Comparison of ENCODE assay signal across 1 cellular context in the genomic region with DNA sequence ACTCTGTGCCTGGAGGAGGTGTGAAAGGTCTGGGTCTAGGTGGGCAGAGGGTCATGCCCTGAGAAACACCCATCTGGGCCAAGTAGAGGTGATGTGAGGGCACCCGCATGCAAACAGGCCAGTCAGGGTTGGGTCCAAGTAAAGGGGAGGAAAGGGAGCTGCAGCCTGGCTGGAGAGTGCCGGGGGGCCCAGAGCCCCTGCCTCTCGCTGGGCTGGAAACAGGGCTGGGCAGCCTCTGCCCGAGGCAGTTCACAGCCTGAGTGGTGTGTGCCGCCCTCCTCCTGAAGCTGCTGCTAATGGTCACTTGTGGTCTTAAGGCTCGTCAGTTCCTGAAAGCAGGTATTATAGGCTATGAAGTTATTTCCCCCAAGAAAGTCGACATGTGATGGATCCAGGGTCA.
TF ChIP-seq lines count a peak whose summit lies in the region.

No MANE protein-coding gene starts in this region.

TF ChIP-seq in HepG2, 621 proteins besides CTCF, POLR2A, EP300 and RAD21:
- TF ChIP-seq MTA1 (CRISPR knock-in tag; IDR thresholded peaks at IDR 0.05; ENCODE audit: borderline replicate concordance) (no peak), ZBTB21 (CRISPR knock-in tag; IDR thresholded peaks at IDR 0.05) (no peak)
